8 cellular contexts compared by ENCODE assay signal in the genomic region with DNA sequence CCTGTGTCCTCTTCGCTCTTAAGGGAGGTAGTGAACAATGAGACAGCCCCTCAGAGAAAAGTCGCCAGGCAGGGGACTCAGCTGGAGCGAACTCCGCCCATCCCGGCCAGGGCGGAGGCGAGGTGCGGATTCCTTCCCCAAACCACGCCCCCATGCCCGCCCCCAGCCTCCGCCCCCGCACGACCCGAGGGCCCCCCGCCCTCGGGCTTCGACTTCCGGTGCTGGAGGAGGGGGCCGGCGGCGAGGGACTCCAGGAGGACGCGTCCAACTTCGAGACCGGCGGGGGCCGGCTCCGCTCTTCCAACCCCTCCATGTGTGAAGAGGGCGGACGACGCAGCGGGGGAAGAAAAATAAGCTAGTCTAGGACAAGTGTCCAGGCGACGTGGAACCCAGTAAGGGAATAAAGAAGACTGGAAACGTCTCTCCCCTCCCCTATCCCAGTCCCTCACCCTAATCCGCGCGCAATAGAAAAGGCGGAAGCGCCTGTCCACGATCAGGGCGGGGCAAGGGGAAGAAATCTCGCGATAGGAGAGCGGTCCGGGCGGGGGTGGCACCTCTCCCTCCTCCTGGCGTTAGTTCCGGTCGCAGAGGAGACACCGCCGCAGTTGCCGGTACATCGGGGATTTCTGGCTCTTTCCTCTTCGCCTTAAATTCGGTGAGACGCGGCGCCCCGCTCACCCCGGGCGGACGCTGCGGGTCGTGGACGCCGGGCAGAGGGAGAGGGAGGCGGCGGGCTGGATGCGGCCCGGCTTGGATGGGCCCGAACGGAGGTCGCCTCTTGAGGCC. TPM values are rescaled to one million over a fixed set of nuclear protein-coding genes. Genes with fewer than 3 reads are reported as not detected.
A peak's percentile ranks its signal among the peaks of the same experiment; 100 is the strongest.
DNase-seq lines count a peak whose midpoint lies in the region; ATAC-seq and TF ChIP-seq lines count a peak whose summit lies in the region.

A gene (plus strand): TSS at position 575 of the 786 bp plus-strand sequence. CDS start 1,308 bp downstream, outside the sequence.

- peak within 1 kb of the TSS; percentile 99 for H3K27ac Mint-ChIP-seq in activated T-cell treated with anti-CD3 and anti-CD28 coated beads, Interleukin-2, amount 50 U/mL, for 24 hours

- DNase-seq in DMS153 treated with DMSO at 0.1 percent for 48 hours (lab: John Stamatoyannopoulos, UW; ENCODE audit: unreplicated experiment) (peak; percentile 66), KBM-7 (peak; percentile 97), erythroblast (lab: John Stamatoyannopoulos, UW) (peak; percentile 97 to 98)
- DNase-seq in activated T-cell treated with anti-CD3 and anti-CD28 coated beads, Interleukin-2, amount 50 U/mL, for 24 hours, result peak; percentile 97
- peak; percentile 93 to 94 for DNase-seq in stimulated activated CD8-positive, alpha-beta memory T cell treated with anti-CD3 and anti-CD28 coated beads, Interleukin-7, amount 100 ng/mL, for 1 hour (ENCODE audit: low read depth in 2 of 2)

- H3K9me3 ChIP-seq in mucosa of stomach (ENCODE audit: control insufficient read depth, low read length), result no peaks in the 10 kb centered on the region

- H3K36me3 Mint-ChIP-seq in activated T-cell treated with anti-CD3 and anti-CD28 coated beads, Interleukin-2, amount 50 U/mL, for 24 hours (ENCODE audit: low read depth), result peaks cover 47% of the 10 kb centered on the region

- H3K4me1 Mint-ChIP-seq in activated T-cell treated with anti-CD3 and anti-CD28 coated beads, Interleukin-2, amount 50 U/mL, for 24 hours (ENCODE audit: low read depth), result peaks cover 53% of the 10 kb centered on the region

- no peaks in the 10 kb centered on the region for H3K9me3 Mint-ChIP-seq in activated T-cell treated with anti-CD3 and anti-CD28 coated beads, Interleukin-2, amount 50 U/mL, for 24 hours

- no peaks in the 10 kb centered on the region for H3K36me3 ChIP-seq in mucosa of stomach (ENCODE audit: control insufficient read depth, insufficient read depth, low read length)

- TF ChIP-seq POLR2A in erythroblast (IDR thresholded peaks at IDR 0.05; ENCODE audit: low read length), result peak; percentile 93

- peak within 1 kb of the TSS; percentile 54 for H3K4me3 ChIP-seq in mucosa of stomach (ENCODE audit: low read length)

- no peaks in the 10 kb centered on the region for H3K27me3 Mint-ChIP-seq in activated T-cell treated with anti-CD3 and anti-CD28 coated beads, Interleukin-2, amount 50 U/mL, for 24 hours

- peak within 1 kb of the TSS; percentile 93 for H3K4me3 Mint-ChIP-seq in activated T-cell treated with anti-CD3 and anti-CD28 coated beads, Interleukin-2, amount 50 U/mL, for 24 hours

- peak; percentile 87 for ATAC-seq in GM21717 (IDR thresholded peaks at IDR 0.05; ENCODE audit: unreplicated experiment)

- peaks cover 24% of the 10 kb centered on the region for H3K4me1 ChIP-seq in mucosa of stomach (ENCODE audit: control insufficient read depth, insufficient read depth, low read length)

- peak within 1 kb of the TSS; percentile 82 for H3K9ac ChIP-seq in mucosa of stomach (ENCODE audit: low read length)

- no peaks in the 10 kb centered on the region for H3K27me3 ChIP-seq in mucosa of stomach (ENCODE audit: control insufficient read depth, insufficient read depth, low read length)

- in situ Hi-C loops in KBM-7 (cut with MboI; ENCODE audit: low pct_unique_long_range_greater_than_20kb, low sequenced_read_pairs), result no loop called here

TF ChIP-seq in PFSK-1, 5 proteins besides CTCF, POLR2A, EP300 and RAD21:
- TF ChIP-seq POLR2AphosphoS5 (IDR thresholded peaks at IDR 0.05; ENCODE audit: low read depth, low read length) (peak; percentile 77), TAF1 (IDR thresholded peaks at IDR 0.05; ENCODE audit: borderline replicate concordance, insufficient read depth, low read length) (peak; percentile 86), FOXP2 (optimal IDR thresholded peaks at IDR 0.05; ENCODE audit: borderline replicate concordance, extremely low read depth, extremely low read length, insufficient read depth) (peak; percentile 29), SIN3A (IDR thresholded peaks at IDR 0.05; ENCODE audit: borderline replicate concordance, insufficient read depth, low read length) (no peak; the same call in 1 of the 2 replicates)

RNA-seq across cellular contexts. Expression of the gene that starts here (rescaled TPM):
- polyA plus RNA-seq in PFSK-1 (2012; ENCODE audit: insufficient read length, low read depth), result 184 TPM

Comparison
In these comparisons a context has a peak if more than half of its experiments do, and no peak if none do; other contexts are left out.
1. Peak in every context shown above with its lines: DNase-seq, ATAC-seq and H3K4me3 ChIP-seq.